ENCODE assay signal across 1 cellular context in the genomic region with DNA sequence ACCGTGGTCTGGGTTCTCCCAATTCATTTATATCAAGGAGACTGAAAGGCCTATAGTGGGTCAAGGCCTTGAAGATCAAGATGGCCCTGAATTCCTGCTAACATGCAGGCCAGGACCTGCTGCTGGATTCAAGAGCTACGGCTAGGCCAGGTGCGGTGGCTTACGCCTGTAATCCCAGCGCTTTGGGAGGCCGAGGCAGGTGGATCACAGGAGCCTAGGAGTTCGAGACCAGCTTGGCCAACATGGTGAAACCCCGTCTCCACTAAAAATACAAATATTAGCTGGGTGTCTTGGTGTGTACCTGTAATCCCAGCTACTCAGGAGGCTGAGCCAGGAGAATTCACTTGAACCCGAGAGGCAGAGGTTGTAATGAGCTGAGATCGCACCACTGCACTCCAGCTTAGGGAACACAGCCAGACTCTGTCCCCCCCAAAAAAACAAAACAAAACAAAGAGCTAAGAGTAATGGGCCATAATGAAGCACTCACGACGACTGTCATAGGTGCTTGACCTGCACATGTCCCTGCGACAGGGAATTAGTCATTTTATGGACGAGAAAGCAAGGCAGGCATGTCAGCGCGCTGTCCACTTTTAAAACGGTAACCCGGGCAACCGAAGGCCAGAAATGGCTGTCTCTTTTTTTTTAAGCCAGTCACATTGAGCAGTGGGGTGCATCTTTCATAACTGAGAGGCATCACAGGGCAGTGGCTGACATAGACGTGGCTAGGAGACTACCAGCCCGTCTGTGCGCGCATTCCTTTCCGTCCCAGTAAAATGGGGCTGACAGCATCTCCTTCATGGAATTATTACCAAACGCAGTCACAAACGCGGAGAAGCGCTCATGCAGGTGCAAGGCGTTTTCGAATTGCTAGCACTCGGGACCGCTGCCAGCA.
TF ChIP-seq lines count a peak whose summit lies in the region.

No MANE protein-coding gene starts in this region.

TF ChIP-seq in HepG2, 621 proteins besides CTCF, POLR2A, EP300 and RAD21 (continued from another document and continues in another):
- TF ChIP-seq, protein P1, sequence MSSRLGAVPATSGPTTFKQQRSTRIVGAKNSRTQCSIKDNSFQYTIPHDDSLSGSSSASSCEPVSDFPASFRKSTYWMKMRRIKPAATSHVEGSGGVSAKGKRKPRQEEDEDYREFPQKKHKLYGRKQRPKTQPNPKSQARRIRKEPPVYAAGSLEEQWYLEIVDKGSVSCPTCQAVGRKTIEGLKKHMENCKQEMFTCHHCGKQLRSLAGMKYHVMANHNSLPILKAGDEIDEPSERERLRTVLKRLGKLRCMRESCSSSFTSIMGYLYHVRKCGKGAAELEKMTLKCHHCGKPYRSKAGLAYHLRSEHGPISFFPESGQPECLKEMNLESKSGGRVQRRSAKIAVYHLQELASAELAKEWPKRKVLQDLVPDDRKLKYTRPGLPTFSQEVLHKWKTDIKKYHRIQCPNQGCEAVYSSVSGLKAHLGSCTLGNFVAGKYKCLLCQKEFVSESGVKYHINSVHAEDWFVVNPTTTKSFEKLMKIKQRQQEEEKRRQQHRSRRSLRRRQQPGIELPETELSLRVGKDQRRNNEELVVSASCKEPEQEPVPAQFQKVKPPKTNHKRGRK (CRISPR knock-in tag; IDR thresholded peaks at IDR 0.05): 0 out of 2 replicates have a peak, but pooled peaks have one; percentile 44
- TF ChIP-seq ZC3H13 (CRISPR knock-in tag; IDR thresholded peaks at IDR 0.05) (peak; percentile 61; the same call in 1 of the 2 replicates), WIZ (CRISPR knock-in tag; IDR thresholded peaks at IDR 0.05) (0 out of 2 replicates have a peak, but pooled peaks have one; percentile 14), KAT7 (CRISPR knock-in tag; IDR thresholded peaks at IDR 0.05; ENCODE audit: borderline replicate concordance) (peak; percentile 18; the same call in 1 of the 2 replicates), ZNF253 (CRISPR knock-in tag; IDR thresholded peaks at IDR 0.05; ENCODE audit: borderline replicate concordance) (0 out of 2 replicates have a peak, but pooled peaks have one; percentile 10), ZNF891 (CRISPR knock-in tag; IDR thresholded peaks at IDR 0.05) (peak; percentile 89; the same call in 1 of the 2 replicates), ZNF724P (CRISPR knock-in tag; IDR thresholded peaks at IDR 0.05; ENCODE audit: borderline replicate concordance) (0 out of 2 replicates have a peak, but pooled peaks have one; percentile 36), ZNF546 (CRISPR knock-in tag; conservative IDR thresholded peaks at IDR 0.05) (no peak), SYNCRIP (IDR thresholded peaks at IDR 0.05; ENCODE audit: insufficient read depth, low read depth, low read length) (no peak), KDM5B (CRISPR knock-in tag; IDR thresholded peaks at IDR 0.05; ENCODE audit: borderline replicate concordance) (peak; percentile 34; the same call in 1 of the 2 replicates), HOXA5 (CRISPR knock-in tag; IDR thresholded peaks at IDR 0.05) (0 out of 2 replicates have a peak, but pooled peaks have one; percentile 14), ZNF225 (CRISPR knock-in tag; IDR thresholded peaks at IDR 0.05) (no peak), ZNF232 (CRISPR knock-in tag; IDR thresholded peaks at IDR 0.05; ENCODE audit: borderline replicate concordance) (0 out of 2 replicates have a peak, but pooled peaks have one; percentile 1), ZNF326 (CRISPR knock-in tag; IDR thresholded peaks at IDR 0.05; ENCODE audit: borderline replicate concordance) (0 out of 2 replicates have a peak, but pooled peaks have one; percentile 15), ZNF441 (CRISPR knock-in tag; IDR thresholded peaks at IDR 0.05; ENCODE audit: borderline replicate concordance) (no peak), ZNF552 (CRISPR knock-in tag; IDR thresholded peaks at IDR 0.05; ENCODE audit: borderline replicate concordance) (0 out of 2 replicates have a peak, but pooled peaks have one; percentile 44), RFX1 (IDR thresholded peaks at IDR 0.05) (peak; percentile 58; the same call in 1 of the 2 replicates), ZNF567 (CRISPR knock-in tag; IDR thresholded peaks at IDR 0.05; ENCODE audit: borderline replicate concordance) (peak; percentile 98)
- TF ChIP-seq, protein P2, sequence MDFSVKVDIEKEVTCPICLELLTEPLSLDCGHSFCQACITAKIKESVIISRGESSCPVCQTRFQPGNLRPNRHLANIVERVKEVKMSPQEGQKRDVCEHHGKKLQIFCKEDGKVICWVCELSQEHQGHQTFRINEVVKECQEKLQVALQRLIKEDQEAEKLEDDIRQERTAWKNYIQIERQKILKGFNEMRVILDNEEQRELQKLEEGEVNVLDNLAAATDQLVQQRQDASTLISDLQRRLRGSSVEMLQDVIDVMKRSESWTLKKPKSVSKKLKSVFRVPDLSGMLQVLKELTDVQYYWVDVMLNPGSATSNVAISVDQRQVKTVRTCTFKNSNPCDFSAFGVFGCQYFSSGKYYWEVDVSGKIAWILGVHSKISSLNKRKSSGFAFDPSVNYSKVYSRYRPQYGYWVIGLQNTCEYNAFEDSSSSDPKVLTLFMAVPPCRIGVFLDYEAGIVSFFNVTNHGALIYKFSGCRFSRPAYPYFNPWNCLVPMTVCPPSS (IDR thresholded peaks at IDR 0.05): no peak
- TF ChIP-seq, protein P3, sequence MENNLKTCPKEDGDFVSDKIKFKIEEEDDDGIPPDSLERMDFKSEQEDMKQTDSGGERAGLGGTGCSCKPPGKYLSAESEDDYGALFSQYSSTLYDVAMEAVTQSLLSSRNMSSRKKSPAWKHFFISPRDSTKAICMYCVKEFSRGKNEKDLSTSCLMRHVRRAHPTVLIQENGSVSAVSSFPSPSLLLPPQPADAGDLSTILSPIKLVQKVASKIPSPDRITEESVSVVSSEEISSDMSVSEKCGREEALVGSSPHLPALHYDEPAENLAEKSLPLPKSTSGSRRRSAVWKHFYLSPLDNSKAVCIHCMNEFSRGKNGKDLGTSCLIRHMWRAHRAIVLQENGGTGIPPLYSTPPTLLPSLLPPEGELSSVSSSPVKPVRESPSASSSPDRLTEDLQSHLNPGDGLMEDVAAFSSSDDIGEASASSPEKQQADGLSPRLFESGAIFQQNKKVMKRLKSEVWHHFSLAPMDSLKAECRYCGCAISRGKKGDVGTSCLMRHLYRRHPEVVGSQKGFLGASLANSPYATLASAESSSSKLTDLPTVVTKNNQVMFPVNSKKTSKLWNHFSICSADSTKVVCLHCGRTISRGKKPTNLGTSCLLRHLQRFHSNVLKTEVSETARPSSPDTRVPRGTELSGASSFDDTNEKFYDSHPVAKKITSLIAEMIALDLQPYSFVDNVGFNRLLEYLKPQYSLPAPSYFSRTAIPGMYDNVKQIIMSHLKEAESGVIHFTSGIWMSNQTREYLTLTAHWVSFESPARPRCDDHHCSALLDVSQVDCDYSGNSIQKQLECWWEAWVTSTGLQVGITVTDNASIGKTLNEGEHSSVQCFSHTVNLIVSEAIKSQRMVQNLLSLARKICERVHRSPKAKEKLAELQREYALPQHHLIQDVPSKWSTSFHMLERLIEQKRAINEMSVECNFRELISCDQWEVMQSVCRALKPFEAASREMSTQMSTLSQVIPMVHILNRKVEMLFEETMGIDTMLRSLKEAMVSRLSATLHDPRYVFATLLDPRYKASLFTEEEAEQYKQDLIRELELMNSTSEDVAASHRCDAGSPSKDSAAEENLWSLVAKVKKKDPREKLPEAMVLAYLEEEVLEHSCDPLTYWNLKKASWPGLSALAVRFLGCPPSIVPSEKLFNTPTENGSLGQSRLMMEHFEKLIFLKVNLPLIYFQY (CRISPR knock-in tag; IDR thresholded peaks at IDR 0.05; ENCODE audit: borderline replicate concordance): no peak
- TF ChIP-seq, protein P4, sequence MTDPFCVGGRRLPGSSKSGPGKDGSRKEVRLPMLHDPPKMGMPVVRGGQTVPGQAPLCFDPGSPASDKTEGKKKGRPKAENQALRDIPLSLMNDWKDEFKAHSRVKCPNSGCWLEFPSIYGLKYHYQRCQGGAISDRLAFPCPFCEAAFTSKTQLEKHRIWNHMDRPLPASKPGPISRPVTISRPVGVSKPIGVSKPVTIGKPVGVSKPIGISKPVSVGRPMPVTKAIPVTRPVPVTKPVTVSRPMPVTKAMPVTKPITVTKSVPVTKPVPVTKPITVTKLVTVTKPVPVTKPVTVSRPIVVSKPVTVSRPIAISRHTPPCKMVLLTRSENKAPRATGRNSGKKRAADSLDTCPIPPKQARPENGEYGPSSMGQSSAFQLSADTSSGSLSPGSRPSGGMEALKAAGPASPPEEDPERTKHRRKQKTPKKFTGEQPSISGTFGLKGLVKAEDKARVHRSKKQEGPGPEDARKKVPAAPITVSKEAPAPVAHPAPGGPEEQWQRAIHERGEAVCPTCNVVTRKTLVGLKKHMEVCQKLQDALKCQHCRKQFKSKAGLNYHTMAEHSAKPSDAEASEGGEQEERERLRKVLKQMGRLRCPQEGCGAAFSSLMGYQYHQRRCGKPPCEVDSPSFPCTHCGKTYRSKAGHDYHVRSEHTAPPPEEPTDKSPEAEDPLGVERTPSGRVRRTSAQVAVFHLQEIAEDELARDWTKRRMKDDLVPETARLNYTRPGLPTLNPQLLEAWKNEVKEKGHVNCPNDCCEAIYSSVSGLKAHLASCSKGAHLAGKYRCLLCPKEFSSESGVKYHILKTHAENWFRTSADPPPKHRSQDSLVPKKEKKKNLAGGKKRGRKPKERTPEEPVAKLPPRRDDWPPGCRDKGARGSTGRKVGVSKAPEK (CRISPR knock-in tag; IDR thresholded peaks at IDR 0.05; ENCODE audit: borderline replicate concordance): no peak
- TF ChIP-seq, protein P5, sequence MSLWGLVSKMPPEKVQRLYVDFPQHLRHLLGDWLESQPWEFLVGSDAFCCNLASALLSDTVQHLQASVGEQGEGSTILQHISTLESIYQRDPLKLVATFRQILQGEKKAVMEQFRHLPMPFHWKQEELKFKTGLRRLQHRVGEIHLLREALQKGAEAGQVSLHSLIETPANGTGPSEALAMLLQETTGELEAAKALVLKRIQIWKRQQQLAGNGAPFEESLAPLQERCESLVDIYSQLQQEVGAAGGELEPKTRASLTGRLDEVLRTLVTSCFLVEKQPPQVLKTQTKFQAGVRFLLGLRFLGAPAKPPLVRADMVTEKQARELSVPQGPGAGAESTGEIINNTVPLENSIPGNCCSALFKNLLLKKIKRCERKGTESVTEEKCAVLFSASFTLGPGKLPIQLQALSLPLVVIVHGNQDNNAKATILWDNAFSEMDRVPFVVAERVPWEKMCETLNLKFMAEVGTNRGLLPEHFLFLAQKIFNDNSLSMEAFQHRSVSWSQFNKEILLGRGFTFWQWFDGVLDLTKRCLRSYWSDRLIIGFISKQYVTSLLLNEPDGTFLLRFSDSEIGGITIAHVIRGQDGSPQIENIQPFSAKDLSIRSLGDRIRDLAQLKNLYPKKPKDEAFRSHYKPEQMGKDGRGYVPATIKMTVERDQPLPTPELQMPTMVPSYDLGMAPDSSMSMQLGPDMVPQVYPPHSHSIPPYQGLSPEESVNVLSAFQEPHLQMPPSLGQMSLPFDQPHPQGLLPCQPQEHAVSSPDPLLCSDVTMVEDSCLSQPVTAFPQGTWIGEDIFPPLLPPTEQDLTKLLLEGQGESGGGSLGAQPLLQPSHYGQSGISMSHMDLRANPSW (CRISPR knock-in tag; IDR thresholded peaks at IDR 0.05; ENCODE audit: borderline replicate concordance): peak; percentile 75; the same call in 1 of the 2 replicates
- TF ChIP-seq, protein P6, sequence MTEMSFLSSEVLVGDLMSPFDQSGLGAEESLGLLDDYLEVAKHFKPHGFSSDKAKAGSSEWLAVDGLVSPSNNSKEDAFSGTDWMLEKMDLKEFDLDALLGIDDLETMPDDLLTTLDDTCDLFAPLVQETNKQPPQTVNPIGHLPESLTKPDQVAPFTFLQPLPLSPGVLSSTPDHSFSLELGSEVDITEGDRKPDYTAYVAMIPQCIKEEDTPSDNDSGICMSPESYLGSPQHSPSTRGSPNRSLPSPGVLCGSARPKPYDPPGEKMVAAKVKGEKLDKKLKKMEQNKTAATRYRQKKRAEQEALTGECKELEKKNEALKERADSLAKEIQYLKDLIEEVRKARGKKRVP (CRISPR knock-in tag; IDR thresholded peaks at IDR 0.05): peak in 1 of 2 experiments; percentile 7; a peak in 1 of 4 replicates
- TF ChIP-seq, protein P7, sequence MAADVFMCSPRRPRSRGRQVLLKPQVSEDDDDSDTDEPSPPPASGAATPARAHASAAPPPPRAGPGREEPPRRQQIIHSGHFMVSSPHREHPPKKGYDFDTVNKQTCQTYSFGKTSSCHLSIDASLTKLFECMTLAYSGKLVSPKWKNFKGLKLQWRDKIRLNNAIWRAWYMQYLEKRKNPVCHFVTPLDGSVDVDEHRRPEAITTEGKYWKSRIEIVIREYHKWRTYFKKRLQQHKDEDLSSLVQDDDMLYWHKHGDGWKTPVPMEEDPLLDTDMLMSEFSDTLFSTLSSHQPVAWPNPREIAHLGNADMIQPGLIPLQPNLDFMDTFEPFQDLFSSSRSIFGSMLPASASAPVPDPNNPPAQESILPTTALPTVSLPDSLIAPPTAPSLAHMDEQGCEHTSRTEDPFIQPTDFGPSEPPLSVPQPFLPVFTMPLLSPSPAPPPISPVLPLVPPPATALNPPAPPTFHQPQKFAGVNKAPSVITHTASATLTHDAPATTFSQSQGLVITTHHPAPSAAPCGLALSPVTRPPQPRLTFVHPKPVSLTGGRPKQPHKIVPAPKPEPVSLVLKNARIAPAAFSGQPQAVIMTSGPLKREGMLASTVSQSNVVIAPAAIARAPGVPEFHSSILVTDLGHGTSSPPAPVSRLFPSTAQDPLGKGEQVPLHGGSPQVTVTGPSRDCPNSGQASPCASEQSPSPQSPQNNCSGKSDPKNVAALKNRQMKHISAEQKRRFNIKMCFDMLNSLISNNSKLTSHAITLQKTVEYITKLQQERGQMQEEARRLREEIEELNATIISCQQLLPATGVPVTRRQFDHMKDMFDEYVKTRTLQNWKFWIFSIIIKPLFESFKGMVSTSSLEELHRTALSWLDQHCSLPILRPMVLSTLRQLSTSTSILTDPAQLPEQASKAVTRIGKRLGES (CRISPR knock-in tag; IDR thresholded peaks at IDR 0.05; ENCODE audit: borderline replicate concordance): no peak
- TF ChIP-seq, protein P8, sequence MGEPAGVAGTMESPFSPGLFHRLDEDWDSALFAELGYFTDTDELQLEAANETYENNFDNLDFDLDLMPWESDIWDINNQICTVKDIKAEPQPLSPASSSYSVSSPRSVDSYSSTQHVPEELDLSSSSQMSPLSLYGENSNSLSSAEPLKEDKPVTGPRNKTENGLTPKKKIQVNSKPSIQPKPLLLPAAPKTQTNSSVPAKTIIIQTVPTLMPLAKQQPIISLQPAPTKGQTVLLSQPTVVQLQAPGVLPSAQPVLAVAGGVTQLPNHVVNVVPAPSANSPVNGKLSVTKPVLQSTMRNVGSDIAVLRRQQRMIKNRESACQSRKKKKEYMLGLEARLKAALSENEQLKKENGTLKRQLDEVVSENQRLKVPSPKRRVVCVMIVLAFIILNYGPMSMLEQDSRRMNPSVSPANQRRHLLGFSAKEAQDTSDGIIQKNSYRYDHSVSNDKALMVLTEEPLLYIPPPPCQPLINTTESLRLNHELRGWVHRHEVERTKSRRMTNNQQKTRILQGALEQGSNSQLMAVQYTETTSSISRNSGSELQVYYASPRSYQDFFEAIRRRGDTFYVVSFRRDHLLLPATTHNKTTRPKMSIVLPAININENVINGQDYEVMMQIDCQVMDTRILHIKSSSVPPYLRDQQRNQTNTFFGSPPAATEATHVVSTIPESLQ (CRISPR knock-in tag; conservative IDR thresholded peaks at IDR 0.05): no peak; the same call in 1 of the 2 replicates
